Comparison of ENCODE assay signal across 11 cellular contexts in genomic region chr2:36561223-36561944, GRCh38. TPM values are rescaled to one million over a fixed set of nuclear protein-coding genes. Genes with fewer than 3 reads are reported as not detected.
DNase-seq lines count a peak whose midpoint lies in the region; ATAC-seq and TF ChIP-seq lines count a peak whose summit lies in the region.
"Had no signal": no experiment of that assay in that cellular context is flagged by ENCODE, and none has a peak within 500 bp of the region (broad histone marks: within the 10 kb centered on the region; RNA-seq: fewer than 3 reads in every experiment).

No MANE protein-coding gene starts in this region.

- no peaks in the 10 kb centered on the region for H3K27me3 Mint-ChIP-seq in CD4-positive, alpha-beta T cell

- no peaks in the 10 kb centered on the region for H4K20me1 ChIP-seq in smooth muscle cell (ENCODE audit: low read depth)

- POLR2A ChIA-PET in CD4-positive, alpha-beta T cell (lab: Charles Lee): no interaction called here

- intact Hi-C loops in left ventricle myocardium superior (cut with micrococcal nuclease): no loop called here
- intact Hi-C loops in CD4-positive, alpha-beta T cell (cut with DNase I, micrococcal nuclease): no loop called here

- H3K36me3 Mint-ChIP-seq in CD4-positive, alpha-beta T cell (ENCODE audit: low read depth): peaks cover 58% of the 10 kb centered on the region

- H3K4me1 Mint-ChIP-seq in CD4-positive, alpha-beta T cell (ENCODE audit: low read depth): no peaks in the 10 kb centered on the region

- H3K27me3 ChIP-seq in adipocyte (replicated peaks; ENCODE audit: control insufficient read depth, insufficient read depth, low read length) (no peaks in the 10 kb centered on the region), smooth muscle cell (ENCODE audit: low read depth) (no peaks in the 10 kb centered on the region)
- no peaks in the 10 kb centered on the region for H3K27me3 ChIP-seq in CD4-positive, alpha-beta T cell (ENCODE audit: control insufficient read depth, insufficient read depth, low read length)

- H3K9ac ChIP-seq in adipocyte (ENCODE audit: low read length) (peak overlapping the region; percentile 62), smooth muscle cell (ENCODE audit: low read depth) (peak overlapping the region; percentile 91)

- CTCF ChIA-PET in CD4-positive, alpha-beta T cell (lab: Charles Lee): no interaction called here

- no peak overlapping the region for H3K27ac Mint-ChIP-seq in CD4-positive, alpha-beta T cell

- no peak overlapping the region for H2AFZ ChIP-seq in smooth muscle cell (ENCODE audit: low read depth)

- WGBS in smooth muscle cell (ENCODE audit: low lambda C conversion rate): 43% methylated on average over 8 of the region's 8 CpGs

- H3K4me2 ChIP-seq in smooth muscle cell: peak overlapping the region; percentile 79

- peaks cover 20% of the 10 kb centered on the region for H3F3A ChIP-seq in smooth muscle cell (ENCODE audit: low read depth)

- peak overlapping the region; percentile 99 for H3K27ac ChIP-seq in smooth muscle cell (ENCODE audit: low read depth)
- H3K27ac ChIP-seq in CD4-positive, alpha-beta T cell (ENCODE audit: low read depth, low read length): no peak overlapping the region

- H3K9me3 ChIP-seq in adipocyte (ENCODE audit: control insufficient read depth, low read length) (no peaks in the 10 kb centered on the region), smooth muscle cell (replicated peaks; ENCODE audit: low read depth) (no peaks in the 10 kb centered on the region)
- H3K9me3 ChIP-seq in CD4-positive, alpha-beta T cell (ENCODE audit: control insufficient read depth, low read length): no peaks in the 10 kb centered on the region

- peak; percentile 50 for ATAC-seq in left ventricle myocardium superior
- ATAC-seq in GM19463 (IDR thresholded peaks at IDR 0.05; ENCODE audit: unreplicated experiment): no peak
- no peak for ATAC-seq in HG03460 (IDR thresholded peaks at IDR 0.05; ENCODE audit: unreplicated experiment)
- no peak for ATAC-seq in CD4-positive, alpha-beta T cell (ENCODE audit: poor library complexity)
- ATAC-seq: sciatic nerve had no signal

- TF ChIP-seq CTCF in HFF-Myc (IDR thresholded peaks at IDR 0.05; ENCODE audit: low read depth, low read length, missing control alignments): no peak
- TF ChIP-seq CTCF in smooth muscle cell (IDR thresholded peaks at IDR 0.05; ENCODE audit: borderline replicate concordance, insufficient read depth, poor library complexity, severe bottlenecking): no peak
- no peak for TF ChIP-seq CTCF in CD4-positive, alpha-beta T cell (IDR thresholded peaks at IDR 0.05)

- H3K4me3 ChIP-seq in HFF-Myc (replicated peaks; ENCODE audit: low read depth, low read length) (no peak overlapping the region), adipocyte (ENCODE audit: low read length) (peak overlapping the region; percentile 23), smooth muscle cell (no peak overlapping the region)

- peaks cover 13% of the 10 kb centered on the region for H3K79me2 ChIP-seq in smooth muscle cell (ENCODE audit: low read depth)

- DNase-seq in HFF-Myc (ENCODE audit: extremely low read depth, low read depth) (peak; percentile 84), adipocyte (ENCODE audit: low read depth) (peak; percentile 90), left ventricle myocardium superior (no peak), smooth muscle cell (lab: John Stamatoyannopoulos, UW; ENCODE audit: unreplicated experiment) (no peak), NCI-H1436 treated with DMSO at 0.1 percent for 48 hours (lab: John Stamatoyannopoulos, UW) (no peak)
- no peak for DNase-seq in CD4-positive, alpha-beta T cell
- DNase-seq: activated effector memory CD4-positive, alpha-beta T cell treated with anti-CD3 and anti-CD28 coated beads, Interleukin-2, amount 50 U/mL, for 16 hours; NCI-H526 treated with DMSO at 0.1 percent for 48 hours had no signal

- H3K36me3 ChIP-seq in adipocyte (ENCODE audit: control insufficient read depth, insufficient read depth, low read length, severe bottlenecking) (peaks cover 30% of the 10 kb centered on the region), smooth muscle cell (ENCODE audit: low read depth) (peaks cover 3% of the 10 kb centered on the region)

- H3K4me3 Mint-ChIP-seq in CD4-positive, alpha-beta T cell: no peak overlapping the region

- H3K9me3 Mint-ChIP-seq in CD4-positive, alpha-beta T cell: no peaks in the 10 kb centered on the region

- H3K4me1 ChIP-seq in adipocyte (ENCODE audit: control insufficient read depth, insufficient read depth, low read length): peaks cover 78% of the 10 kb centered on the region
- H3K4me1 ChIP-seq in smooth muscle cell (ENCODE audit: low read depth): peaks cover 31% of the 10 kb centered on the region

RNA-seq across cellular contexts. Expression of gene FEZ2, which starts 36.6 kb away (rescaled TPM):
- total RNA-seq in left ventricle myocardium superior: 37.2 TPM
- 69.0 and 70.9 TPM in 2 replicates for total RNA-seq in smooth muscle cell
- 17.7 and 23.2 TPM in 2 replicates for polyA plus RNA-seq in smooth muscle cell
- total RNA-seq in CD4-positive, alpha-beta T cell: 1 to 10 TPM; 4.8 to 5.6 TPM

Comparison
In these comparisons a context has a peak if more than half of its experiments do, and no peak if none do; other contexts are left out.
1. DNase-seq: peak in HFF-Myc (single experiment) and adipocyte (single experiment); none in left ventricle myocardium superior (single experiment), smooth muscle cell (single experiment), NCI-H1436 treated with DMSO at 0.1 percent for 48 hours (single experiment) and CD4-positive, alpha-beta T cell (0 of 10).